In genomic region chr2:73418343-73418742, GRCh38 we compare ENCODE assay signal across 12 cellular contexts. TPM values are rescaled to one million over a fixed set of nuclear protein-coding genes. Genes with fewer than 3 reads are reported as not detected.
DNase-seq lines count a peak whose midpoint lies in the region; ATAC-seq, FAIRE-seq and TF ChIP-seq lines count a peak whose summit lies in the region.
"Had no signal": no experiment of that assay in that cellular context is flagged by ENCODE, and none has a peak within 500 bp of the region (broad histone marks: within the 10 kb centered on the region; RNA-seq: fewer than 3 reads in every experiment).

No MANE protein-coding gene starts in this region.

- H3K4me3 ChIP-seq in NB4 (ENCODE audit: low read depth, low read length) (no peak overlapping the region), mesenchymal stem cell (ENCODE audit: insufficient read depth in 1 of 2, low read depth in 1 of 2, low read length in 2 of 2) (no peak overlapping the region), tibial artery (no peak overlapping the region), OCI-LY7 (ENCODE audit: low read depth, low read length, poor library complexity, severe bottlenecking) (no peak overlapping the region)
- H3K4me3 ChIP-seq: spleen had no signal

- H4K20me1 ChIP-seq in OCI-LY7 (ENCODE audit: insufficient read depth, low read length): no peaks in the 10 kb centered on the region

- H2BK12ac ChIP-seq in mesenchymal stem cell (ENCODE audit: low read length in 2 of 2): no peak overlapping the region

- H2AK5ac ChIP-seq in mesenchymal stem cell (ENCODE audit: low read length, severe bottlenecking): no peak overlapping the region

- H3K79me1 ChIP-seq in mesenchymal stem cell (replicated peaks; ENCODE audit: low read length, poor library complexity, severe bottlenecking): peaks cover 1% of the 10 kb centered on the region

- no peak overlapping the region for H4K91ac ChIP-seq in mesenchymal stem cell (ENCODE audit: low read length)

- no peaks in the 10 kb centered on the region for H3K4me1 ChIP-seq in mesenchymal stem cell (ENCODE audit: control insufficient read depth, insufficient read depth, low read depth, low read length)
- peaks cover 0 to 24% (median 10%) of the 10 kb centered on the region in 4 donors for H3K4me1 ChIP-seq in tibial artery
- no peaks in the 10 kb centered on the region for H3K4me1 ChIP-seq in OCI-LY7 (ENCODE audit: insufficient read depth, low read length, poor library complexity, severe bottlenecking)
- H3K4me1 ChIP-seq: spleen had no signal

- no peak overlapping the region for H3K18ac ChIP-seq in mesenchymal stem cell (ENCODE audit: low read depth in 1 of 2, low read length in 2 of 2)

- DNase-seq in NB4 (ENCODE audit: low read depth) (peak; percentile 9), fibroblast of peridontal ligament (ENCODE audit: extremely low read depth) (peak; percentile 90), mesenchymal stem cell (peak; percentile 39), tibial artery (peak; percentile 70 to 86), GM12892 (ENCODE audit: insufficient read length) (no peak), OCI-LY7 (ENCODE audit: low spot score) (no peak)
- DNase-seq: activated CD4-positive, alpha-beta T cell treated with anti-CD3 and anti-CD28 coated beads, Interleukin-2, amount 10 ng/mL, durations not matched to agents 7 days and 5 days; KG1; spleen; stimulated activated naive CD8-positive, alpha-beta T cell treated with anti-CD3 and anti-CD28 coated beads, Interleukin-15, amount 100 ng/mL, for 72 hours had no signal

- no peak overlapping the region for H3K23ac ChIP-seq in mesenchymal stem cell (ENCODE audit: low read length in 2 of 2)

- 91% methylated on average over 7 of the region's 7 CpGs for WGBS in mesenchymal stem cell

- H2BK15ac ChIP-seq in mesenchymal stem cell (ENCODE audit: low read depth, poor library complexity, severe bottlenecking): no peak overlapping the region

- no peak for FAIRE-seq in GM12892 (lab: Jason Lieb, UNC)

- no peaks in the 10 kb centered on the region for H3K9me2 ChIP-seq in OCI-LY7 (ENCODE audit: insufficient read depth, low read length)

- no peak overlapping the region for H3K4me2 ChIP-seq in mesenchymal stem cell (ENCODE audit: low read length, poor library complexity, severe bottlenecking)
- H3K4me2 ChIP-seq in OCI-LY7 (ENCODE audit: low read length): no peak overlapping the region

- intact Hi-C loops in tibial artery (cut with DNase I; ENCODE audit: low total_unique reads) (no loop called here), OCI-LY7 (cut with micrococcal nuclease; ENCODE audit: unreplicated experiment) (no loop called here)

- H3K27ac ChIP-seq in mesenchymal stem cell (ENCODE audit: low read length, poor library complexity, severe bottlenecking) (no peak overlapping the region), tibial artery (peak overlapping the region; percentile 19 to 55), OCI-LY7 (ENCODE audit: low read depth, low read length, poor library complexity, severe bottlenecking) (no peak overlapping the region)
- H3K27ac ChIP-seq: spleen had no signal

- CTCF ChIA-PET in OCI-LY7 (lab: Charles Lee; ENCODE audit: unreplicated experiment): no interaction called here

- no peaks in the 10 kb centered on the region for H3K27me3 ChIP-seq in mesenchymal stem cell (ENCODE audit: control insufficient read depth in 1 of 2, insufficient read depth in 1 of 2, low read length in 2 of 2)
- no peaks in the 10 kb centered on the region for H3K27me3 ChIP-seq in tibial artery
- H3K27me3 ChIP-seq: spleen had no signal

- H2AFZ ChIP-seq in mesenchymal stem cell (ENCODE audit: low read depth, low read length) (no peak overlapping the region), OCI-LY7 (ENCODE audit: low read length) (no peak overlapping the region)

- POLR2A ChIA-PET in OCI-LY7 (lab: Charles Lee): interaction anchor here (0.5 to 1.6 kb wide), 4 partner anchors 12 to 214 kb away, joined by 4 to 5 read pairs (median 5); no protein-coding TSS in a partner anchor

- no peak overlapping the region for H3K4ac ChIP-seq in mesenchymal stem cell (ENCODE audit: low read depth in 1 of 2, low read length in 2 of 2)

- H4K8ac ChIP-seq in mesenchymal stem cell (ENCODE audit: low read length): no peak overlapping the region

- H2BK120ac ChIP-seq in mesenchymal stem cell (ENCODE audit: low read depth, low read length): no peak overlapping the region

- ATAC-seq in HG02884 (IDR thresholded peaks at IDR 0.05; ENCODE audit: unreplicated experiment): no peak
- ATAC-seq in GM21723 (IDR thresholded peaks at IDR 0.05; ENCODE audit: unreplicated experiment): no peak
- ATAC-seq: stimulated activated naive CD8-positive, alpha-beta T cell treated with anti-CD3 and anti-CD28 coated beads, Interleukin-15, amount 100 ng/mL, for 72 hours had no signal

- H3K9me3 ChIP-seq in mesenchymal stem cell (ENCODE audit: control insufficient read depth, low read length) (no peaks in the 10 kb centered on the region), tibial artery (no peaks in the 10 kb centered on the region), OCI-LY7 (ENCODE audit: low read length) (no peaks in the 10 kb centered on the region)
- H3K9me3 ChIP-seq: spleen had no signal

- BruUV-seq in OCI-LY7 (replicated peaks; lab: Mats Ljungman, UMichigan): no TSS peak

- no peak for TF ChIP-seq CTCF in NB4 (IDR thresholded peaks at IDR 0.05; ENCODE audit: low read depth, low read length)
- TF ChIP-seq CTCF in tibial artery (IDR thresholded peaks at IDR 0.05): no peak
- no peak for TF ChIP-seq CTCF in OCI-LY7 (conservative IDR thresholded peaks at IDR 0.05; ENCODE audit: low read length)

- peaks cover 8% of the 10 kb centered on the region; the same call in 1 of the 2 replicates for H3K79me2 ChIP-seq in OCI-LY7 (ENCODE audit: insufficient read depth, low read depth, low read length)

- TF ChIP-seq POLR2A in NB4 (IDR thresholded peaks at IDR 0.05; ENCODE audit: extremely low read depth, insufficient read length): no peak
- no peak for TF ChIP-seq POLR2A in GM12892 (IDR thresholded peaks at IDR 0.05; ENCODE audit: low read depth, low read length)

- no peak overlapping the region for H2BK5ac ChIP-seq in mesenchymal stem cell (ENCODE audit: low read depth, low read length, poor library complexity, severe bottlenecking)

- H3K9ac ChIP-seq in mesenchymal stem cell (ENCODE audit: low read length): peak overlapping the region; percentile 27

- H3K36me3 ChIP-seq in mesenchymal stem cell (ENCODE audit: control insufficient read depth in 1 of 2, insufficient read depth in 2 of 2, low read depth in 1 of 2, low read length in 2 of 2) (peaks cover 0 to 4% of the 10 kb centered on the region in 2 experiments), tibial artery (no peaks in the 10 kb centered on the region), OCI-LY7 (ENCODE audit: insufficient read depth, low read length) (peaks cover 31% of the 10 kb centered on the region; the same call in 1 of the 2 replicates)

- no peak overlapping the region for H3K14ac ChIP-seq in mesenchymal stem cell (ENCODE audit: low read length in 2 of 2)

RNA-seq across cellular contexts. Expression of gene ALMS1, which starts 32.7 kb away (rescaled TPM):
- 2.8 TPM for polyA plus RNA-seq in mesenchymal stem cell (2013, experiment 1 of 2)
- 2.8 TPM for polyA plus RNA-seq in mesenchymal stem cell (2013, experiment 2 of 2)
- 5.5 TPM for polyA plus RNA-seq in GM12892 (2012; ENCODE audit: missing spikeins)
- total RNA-seq in OCI-LY7 (2014; rRNA removed; shearing (Covaris generic)): 57.8 and 58.7 TPM in 2 replicates
- total RNA-seq in OCI-LY7 (2022): 35.5 and 37.8 TPM in 2 replicates

Comparison
In these comparisons a context has a peak if more than half of its experiments do, and no peak if none do; other contexts are left out.
1. DNase-seq: peak in NB4 (single experiment), fibroblast of peridontal ligament (single experiment), mesenchymal stem cell (single experiment) and tibial artery (2 of 2); none in GM12892 (single experiment) and OCI-LY7 (single experiment).
2. H3K27ac ChIP-seq: peak in tibial artery (2 of 2); none in mesenchymal stem cell (single experiment) and OCI-LY7 (single experiment).